Comparison of ENCODE assay signal across 1 cellular context in the genomic region with DNA sequence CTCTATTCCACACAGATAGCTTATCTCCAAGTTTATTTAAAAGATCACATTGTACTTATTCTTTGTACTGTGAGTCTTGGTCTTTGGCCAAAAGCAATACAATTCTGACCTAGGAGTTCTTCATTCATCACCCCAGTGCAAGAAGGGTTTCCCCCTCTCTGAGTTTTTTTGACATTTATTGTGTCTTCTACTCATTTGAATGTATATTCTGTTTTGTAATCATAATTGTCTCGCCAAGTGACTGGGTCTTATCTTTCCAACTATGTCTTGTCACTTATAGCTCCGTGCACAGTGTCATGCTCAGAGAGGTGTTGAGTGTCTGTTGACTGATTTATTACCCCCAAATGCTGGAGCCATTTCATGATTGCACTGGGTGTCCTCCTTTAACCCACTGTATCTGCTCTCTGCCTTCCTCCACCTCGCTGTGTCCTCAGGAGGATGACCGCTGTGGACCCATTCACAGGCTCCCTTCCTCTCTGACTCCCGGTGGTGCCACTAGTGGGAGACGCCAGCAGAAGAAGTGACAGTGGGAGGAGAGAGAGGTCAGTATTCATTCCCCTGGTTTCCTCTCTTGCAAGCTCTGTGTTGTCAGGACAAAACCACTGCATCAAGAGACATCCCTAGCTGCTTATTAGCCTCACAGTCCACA.
A peak's percentile ranks its signal among the peaks of the same experiment; 100 is the strongest.
TF ChIP-seq lines count a peak whose summit lies in the region.

No MANE protein-coding gene starts in this region.

TF ChIP-seq in HEK293, 187 proteins besides CTCF, POLR2A, EP300 and RAD21 (continued from another document and continues in another):
- TF ChIP-seq REST (tag by site-specific recombination; IDR thresholded peaks at IDR 0.05): no peak
- TF ChIP-seq KLF8 (tag by site-specific recombination; IDR thresholded peaks at IDR 0.05): peak; percentile 91
- peak; percentile 96 for TF ChIP-seq GLIS1 (tag by site-specific recombination; IDR thresholded peaks at IDR 0.05)
- TF ChIP-seq ZNF202 (tag by site-specific recombination; IDR thresholded peaks at IDR 0.05; ENCODE audit: borderline replicate concordance): no peak
- TF ChIP-seq ZNF157 (tag by site-specific recombination; IDR thresholded peaks at IDR 0.05): no peak
- no peak for TF ChIP-seq ZNF423 (tag by site-specific recombination; IDR thresholded peaks at IDR 0.05)
- peak; percentile 57; the same call in 1 of the 2 replicates for TF ChIP-seq ZNF488 (tag by site-specific recombination; IDR thresholded peaks at IDR 0.05)
- TF ChIP-seq ZNF501 (tag by site-specific recombination; IDR thresholded peaks at IDR 0.05): no peak; the same call in 1 of the 2 replicates
- peak; percentile 86 for TF ChIP-seq GLI2 (tag by site-specific recombination; IDR thresholded peaks at IDR 0.05; ENCODE audit: borderline replicate concordance, low read depth)
- TF ChIP-seq AEBP2 (tag by site-specific recombination; IDR thresholded peaks at IDR 0.05; ENCODE audit: borderline replicate concordance): no peak
- TF ChIP-seq ZFHX2 (tag by site-specific recombination; conservative IDR thresholded peaks at IDR 0.05): no peak
- TF ChIP-seq PRDM10 (tag by site-specific recombination; IDR thresholded peaks at IDR 0.05): peak; percentile 76
- TF ChIP-seq ZNF660 (tag by site-specific recombination; IDR thresholded peaks at IDR 0.05): no peak
- TF ChIP-seq, protein P1, sequence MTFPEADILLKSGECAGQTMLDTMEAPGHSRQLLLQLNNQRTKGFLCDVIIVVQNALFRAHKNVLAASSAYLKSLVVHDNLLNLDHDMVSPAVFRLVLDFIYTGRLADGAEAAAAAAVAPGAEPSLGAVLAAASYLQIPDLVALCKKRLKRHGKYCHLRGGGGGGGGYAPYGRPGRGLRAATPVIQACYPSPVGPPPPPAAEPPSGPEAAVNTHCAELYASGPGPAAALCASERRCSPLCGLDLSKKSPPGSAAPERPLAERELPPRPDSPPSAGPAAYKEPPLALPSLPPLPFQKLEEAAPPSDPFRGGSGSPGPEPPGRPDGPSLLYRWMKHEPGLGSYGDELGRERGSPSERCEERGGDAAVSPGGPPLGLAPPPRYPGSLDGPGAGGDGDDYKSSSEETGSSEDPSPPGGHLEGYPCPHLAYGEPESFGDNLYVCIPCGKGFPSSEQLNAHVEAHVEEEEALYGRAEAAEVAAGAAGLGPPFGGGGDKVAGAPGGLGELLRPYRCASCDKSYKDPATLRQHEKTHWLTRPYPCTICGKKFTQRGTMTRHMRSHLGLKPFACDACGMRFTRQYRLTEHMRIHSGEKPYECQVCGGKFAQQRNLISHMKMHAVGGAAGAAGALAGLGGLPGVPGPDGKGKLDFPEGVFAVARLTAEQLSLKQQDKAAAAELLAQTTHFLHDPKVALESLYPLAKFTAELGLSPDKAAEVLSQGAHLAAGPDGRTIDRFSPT (tag by site-specific recombination; IDR thresholded peaks at IDR 0.05): peak; percentile 72
- no peak for TF ChIP-seq ZNF26 (tag by site-specific recombination; IDR thresholded peaks at IDR 0.05)
- TF ChIP-seq ZNF280C (tag by site-specific recombination; IDR thresholded peaks at IDR 0.05): no peak
- peak; percentile 71; the same call in 1 of the 2 replicates for TF ChIP-seq ZSCAN23 (tag by site-specific recombination; IDR thresholded peaks at IDR 0.05)
- TF ChIP-seq ZNF701 (tag by site-specific recombination; IDR thresholded peaks at IDR 0.05): no peak
- TF ChIP-seq WT1 (tag by site-specific recombination; IDR thresholded peaks at IDR 0.05): peak; percentile 96
- 0 out of 2 replicates have a peak, but pooled peaks have one; percentile 46 for TF ChIP-seq ZNF449 (tag by site-specific recombination; IDR thresholded peaks at IDR 0.05)
- TF ChIP-seq ZNF768 (tag by site-specific recombination; IDR thresholded peaks at IDR 0.05): no peak
- TF ChIP-seq ZNF785 (tag by site-specific recombination; IDR thresholded peaks at IDR 0.05): no peak
- TF ChIP-seq BCL11A (tag by site-specific recombination; IDR thresholded peaks at IDR 0.05; ENCODE audit: low read depth): peak; percentile 67; the same call in 1 of the 2 replicates
- no peak for TF ChIP-seq ZNF473 (tag by site-specific recombination; IDR thresholded peaks at IDR 0.05)
- peak; percentile 92 for TF ChIP-seq OVOL3 (tag by site-specific recombination; IDR thresholded peaks at IDR 0.05)
- peak; percentile 58 for TF ChIP-seq ZNF529 (tag by site-specific recombination; IDR thresholded peaks at IDR 0.05; ENCODE audit: insufficient replicate concordance)
- peak; percentile 77 for TF ChIP-seq PRDM4 (tag by site-specific recombination; IDR thresholded peaks at IDR 0.05)
- TF ChIP-seq ZNF560 (tag by site-specific recombination; IDR thresholded peaks at IDR 0.05; ENCODE audit: borderline replicate concordance): no peak
